Comparison of ENCODE assay signal across 34 cellular contexts in genomic region chr1:43351421-43352350, GRCh38. TPM values are rescaled to one million over a fixed set of nuclear protein-coding genes. Genes with fewer than 3 reads are reported as not detected.
DNase-seq lines count a peak whose midpoint lies in the region; ATAC-seq, FAIRE-seq and TF ChIP-seq lines count a peak whose summit lies in the region.
"Had no signal": no experiment of that assay in that cellular context is flagged by ENCODE, and none has a peak within 500 bp of the region (broad histone marks: within the 10 kb centered on the region; RNA-seq: fewer than 3 reads in every experiment).

No MANE protein-coding gene starts in this region.

- peak; percentile 60 for DNase-seq in cardiac septum (ENCODE audit: low spot score)
- DNase-seq in heart right ventricle, result no peak
- no peak for DNase-seq in K562 (ENCODE audit: extremely low read depth in 1 of 4, low spot score in 3 of 4)
- no peak for DNase-seq in naive thymus-derived CD8-positive, alpha-beta T cell
- DNase-seq in COLO668 (lab: John Stamatoyannopoulos, UW; ENCODE audit: unreplicated experiment), result no peak
- no peak for DNase-seq in hepatic stellate cell (ENCODE audit: low spot score)
- no peak for DNase-seq in ureter (ENCODE audit: low spot score)
- DNase-seq in left cardiac atrium, result no peak
- DNase-seq: activated gamma-delta T cell treated with Interleukin-2 at 50 U/mL for 16 hours; activated T-cell treated with anti-CD3 and anti-CD28 coated beads, Interleukin-2, amount 50 U/mL, for 24 hours; EL; KG1; kidney glomerular epithelial cell; lower lobe of right lung; MG63; NCI-H1105 treated with DMSO at 0.1 percent for 48 hours; NCI-H2029 treated with DMSO at 0.1 percent for 48 hours; NCI-H226; NCI-H748 treated with DMSO at 0.1 percent for 48 hours; RPMI8226; stimulated activated CD4-positive, alpha-beta T cell treated with anti-CD3 and anti-CD28 coated beads, Interleukin-12 subunit alpha, Interleukin-12 subunit beta, amount 100 ng/mL, for 4 hours; stimulated activated CD4-positive, alpha-beta T cell treated with anti-CD3 and anti-CD28 coated beads, Interleukin-4, amount 100 ng/mL, for 24 hours; stimulated activated naive CD4-positive, alpha-beta T cell had no signal

- H3K4me3 ChIP-seq in heart right ventricle, result no peak overlapping the region
- H3K4me3 ChIP-seq in K562, result no peak overlapping the region
- H3K4me3 ChIP-seq: GM12878, lower lobe of right lung, MG63, neural progenitor cell, SK-N-MC, thoracic aorta had no signal

- peak overlapping the region in 1 of 2 experiments; percentile 46; a peak in 1 of 4 replicates for H3K9ac ChIP-seq in K562 (ENCODE audit: insufficient read depth in 1 of 2, low read depth in 2 of 2, low read length in 2 of 2)
- H3K9ac ChIP-seq: neural progenitor cell had no signal

- peak overlapping the region; percentile 32; the same call in 1 of the 2 replicates for H2AFZ ChIP-seq in K562 (ENCODE audit: low read depth, low read length)
- H2AFZ ChIP-seq: neural progenitor cell had no signal

- intact Hi-C loops in cardiac septum (cut with DNase I), result no loop called here
- intact Hi-C loops in heart right ventricle (cut with DNase I), result no loop called here
- intact Hi-C loops in K562 (cut with micrococcal nuclease), result no loop called here
- intact Hi-C loops in left cardiac atrium (cut with DNase I), result no loop called here

- no peak for TF ChIP-seq RAD21 in K562 (CRISPR knock-in tag; conservative IDR thresholded peaks at IDR 0.05 in 1 of 2, IDR thresholded peaks at IDR 0.05 in 1 of 2)

- H3K4me1 ChIP-seq in heart right ventricle (peaks cover 0 to 31% (median 8%) of the 10 kb centered on the region in 9 donors), K562 (replicated peaks in 1 of 2; ENCODE audit: control insufficient read depth in 2 of 2, insufficient read depth in 2 of 2, low read length in 2 of 2) (peaks cover 0 to 13% of the 10 kb centered on the region in 2 experiments; a peak in 3 of 5 replicates)

- TF ChIP-seq CTCF in heart right ventricle (IDR thresholded peaks at IDR 0.05), result no peak
- TF ChIP-seq CTCF in K562 (IDR thresholded peaks at IDR 0.05 in 2 of 3, conservative IDR thresholded peaks at IDR 0.05 in 1 of 3; ENCODE audit: insufficient read depth in 2 of 3, low read depth in 1 of 3, low read length in 3 of 3), result no peak

- BruUV-seq in K562 (replicated peaks; lab: Mats Ljungman, UMichigan), result no TSS peak

- no peaks in the 10 kb centered on the region for H4K20me1 ChIP-seq in K562 (replicated peaks; ENCODE audit: control insufficient read depth, insufficient read depth, low read length)

- no peak for TF ChIP-seq EP300 in K562 (IDR thresholded peaks at IDR 0.05; ENCODE audit: low read length)

- H3K9me1 ChIP-seq in K562 (ENCODE audit: control insufficient read depth, insufficient read depth, low read length), result no peaks in the 10 kb centered on the region

- H3K4me3 Mint-ChIP-seq in naive thymus-derived CD8-positive, alpha-beta T cell, result no peak overlapping the region
- H3K4me3 Mint-ChIP-seq: activated T-cell treated with anti-CD3 and anti-CD28 coated beads, Interleukin-2, amount 50 U/mL, for 24 hours; neural progenitor cell had no signal

- H3K27ac ChIP-seq in heart right ventricle (no peak overlapping the region), K562 (ENCODE audit: extremely low read depth, low read depth, low read length) (no peak overlapping the region)
- H3K27ac ChIP-seq: lower lobe of right lung, neural progenitor cell, SK-N-MC, thoracic aorta had no signal

- H3K79me2 ChIP-seq in K562 (ENCODE audit: control insufficient read depth, insufficient read depth, low read length), result no peaks in the 10 kb centered on the region

- no peak for TF ChIP-seq POLR2A in K562 (conservative IDR thresholded peaks at IDR 0.05)

- H3K36me3 Mint-ChIP-seq in naive thymus-derived CD8-positive, alpha-beta T cell, result no peaks in the 10 kb centered on the region
- H3K36me3 Mint-ChIP-seq: neural progenitor cell had no signal

- H3K4me2 ChIP-seq in K562 (ENCODE audit: insufficient read depth, low read length), result no peak overlapping the region
- H3K4me2 ChIP-seq: neural progenitor cell had no signal

- peaks cover 6 to 15% (median 11%) of the 10 kb centered on the region in 4 donors for H3K4me1 Mint-ChIP-seq in naive thymus-derived CD8-positive, alpha-beta T cell

- CTCF ChIA-PET in K562 (lab: Yijun Ruan, JAX; ENCODE audit: low intra/inter-chr PET ratio), result no interaction called here

- ATAC-seq in heart right ventricle, result no peak
- peak; percentile 54 for ATAC-seq in K562
- ATAC-seq in naive thymus-derived CD8-positive, alpha-beta T cell, result no peak
- no peak for ATAC-seq in left cardiac atrium
- ATAC-seq: GM12878, lower lobe of right lung, sciatic nerve had no signal

- WGBS in heart right ventricle, 2 donors, result 89 to 90% methylated on average over 10 of the region's 10 CpGs
- WGBS in K562 (ENCODE audit: insufficient coverage, low coverage, missing lambda C conversion rate), result 34% methylated on average over 10 of the region's 10 CpGs

- H3K9me3 Mint-ChIP-seq in naive thymus-derived CD8-positive, alpha-beta T cell, result no peaks in the 10 kb centered on the region
- H3K9me3 Mint-ChIP-seq: activated T-cell treated with anti-CD3 and anti-CD28 coated beads, Interleukin-2, amount 50 U/mL, for 24 hours; neural progenitor cell had no signal

- in situ Hi-C loops in K562 (cut with MboI), result no loop called here

- H3K36me3 ChIP-seq in heart right ventricle (no peaks in the 10 kb centered on the region), K562 (ENCODE audit: control insufficient read depth, insufficient read depth, low read length) (no peaks in the 10 kb centered on the region)
- H3K36me3 ChIP-seq: lower lobe of right lung, MG63, neural progenitor cell, thoracic aorta had no signal

- POLR2A ChIA-PET in K562 (lab: Yijun Ruan, JAX), result interaction anchor here (1.0 to 1.2 kb wide), 2 partner anchors 9 to 12 kb away, joined by 4 read pairs; no protein-coding TSS in a partner anchor
- POLR2A ChIA-PET in naive thymus-derived CD8-positive, alpha-beta T cell (lab: Charles Lee), result interaction anchor here (1.8 kb wide), 1 partner anchor 15 kb away, joined by 4 read pairs; no protein-coding TSS in a partner anchor

- H3K27ac Mint-ChIP-seq in naive thymus-derived CD8-positive, alpha-beta T cell, result peak overlapping the region in 6 of 10 donors; percentile 21 to 98 (median 77)
- H3K27ac Mint-ChIP-seq: activated T-cell treated with anti-CD3 and anti-CD28 coated beads, Interleukin-2, amount 50 U/mL, for 24 hours had no signal

- FAIRE-seq in K562 (lab: Jason Lieb, UNC), result no peak
- FAIRE-seq: GM12878 had no signal

- H3K9me3 ChIP-seq in heart right ventricle, result no peaks in the 10 kb centered on the region
- no peaks in the 10 kb centered on the region for H3K9me3 ChIP-seq in K562 (replicated peaks; ENCODE audit: control insufficient read depth, insufficient read depth, low read depth, low read length)
- H3K9me3 ChIP-seq: lower lobe of right lung, MG63, thoracic aorta had no signal

- H3K27me3 ChIP-seq in heart right ventricle, result no peaks in the 10 kb centered on the region
- no peaks in the 10 kb centered on the region for H3K27me3 ChIP-seq in K562 (ENCODE audit: control insufficient read depth in 2 of 2, insufficient read depth in 2 of 2, low read length in 2 of 2)
- H3K27me3 ChIP-seq: MG63 had no signal

- H3K27me3 Mint-ChIP-seq in naive thymus-derived CD8-positive, alpha-beta T cell, result no peaks in the 10 kb centered on the region
- H3K27me3 Mint-ChIP-seq: activated T-cell treated with anti-CD3 and anti-CD28 coated beads, Interleukin-2, amount 50 U/mL, for 24 hours had no signal

RNA-seq across cellular contexts. Expression of gene CDC20, which starts 7.1 kb away (rescaled TPM):
- total RNA-seq in cardiac septum, result 0.78 TPM
- total RNA-seq in heart right ventricle, result 1 to 10 TPM in 6 of 10 donors, under 1 TPM in 4; 0.15 to 9.6 (median 1.5) TPM
- polyA plus RNA-seq in heart right ventricle, result 1 to 10 TPM in 1 of 2 donors, under 1 TPM in 1; 0.49 to 1.2 TPM
- 81.3 and 180 TPM in 2 replicates for total RNA-seq in K562 (2011; cell fraction: chromatin; rRNA removed; ENCODE audit: low replicate concordance)
- total RNA-seq in K562 (2011; cell fraction: nucleolus; rRNA removed), result 147 and 157 TPM in 2 replicates
- total RNA-seq in K562 (2011; cell fraction: nucleoplasm; rRNA removed), result 103 and 116 TPM in 2 replicates
- 183 and 244 TPM in 2 replicates for total RNA-seq in K562 (2014; rRNA removed)
- total RNA-seq in K562 (2014; rRNA removed; fragmentation: Illumina TruSeq; extraction: Trizol), result 94.5 and 106 TPM in 2 replicates
- 121 and 131 TPM in 2 replicates for total RNA-seq in K562 (2015; rRNA removed; fragmentation: Illumina TruSeq; extraction: Trizol)
- 212 and 224 TPM in 2 replicates for total RNA-seq in K562 (2021)
- 92.8 and 173 TPM in 2 replicates for polyA plus RNA-seq in K562 (2011; rRNA removed)
- polyA plus RNA-seq in K562 (2011; cell fraction: cytosol; rRNA removed), result 185 and 280 TPM in 2 replicates
- 254 and 290 TPM in 2 replicates for polyA plus RNA-seq in K562 (2011; cell fraction: nucleus; rRNA removed)
- 207 and 277 TPM in 2 replicates for polyA plus RNA-seq in K562 (2012)
- polyA plus RNA-seq in K562 (2014; fragmentation: Illumina TruSeq; extraction: Trizol), result 178 and 197 TPM in 2 replicates
- polyA plus RNA-seq in K562 (2014; fragmentation: Nextera tagmentation; extraction: Ambion mirVana), result 10 to 100 TPM; 45.2 to 70.6 TPM
- polyA plus RNA-seq in K562 (2014; rRNA removed), result 141 and 146 TPM in 2 replicates
- polyA minus RNA-seq in K562 (2011; rRNA and poly(A)+ RNA removed), result 115 and 154 TPM in 2 replicates
- polyA minus RNA-seq in K562 (2011; cell fraction: cytosol; rRNA and poly(A)+ RNA removed), result 157 and 191 TPM in 2 replicates
- polyA minus RNA-seq in K562 (2011; cell fraction: nucleus; rRNA and poly(A)+ RNA removed), result 40.5 and 60.9 TPM in 2 replicates
- under 1 TPM; 0.39 to 0.77 TPM for total RNA-seq in naive thymus-derived CD8-positive, alpha-beta T cell
- under 1 TPM in 1 of 3 donors, not detected in 2; 0.59 TPM for polyA plus RNA-seq in naive thymus-derived CD8-positive, alpha-beta T cell
- total RNA-seq in ureter, result 2.0 TPM
- total RNA-seq in left cardiac atrium, result 1 to 10 TPM in 1 of 2 donors, under 1 TPM in 1; 0.34 to 1.4 TPM

RNA-seq across cellular contexts. Expression of gene MPL, which starts 14.1 kb away (rescaled TPM):
- total RNA-seq in cardiac septum (1.6 TPM), heart right ventricle (1 to 10 TPM in 1 of 10 donors, under 1 TPM in 9; 0.21 to 1.2 (median 0.42) TPM), K562 (2014; rRNA removed) (not detected in 2 replicates), K562 (2014; rRNA removed; fragmentation: Illumina TruSeq; extraction: Trizol) (not detected in 2 replicates), K562 (2015; rRNA removed; fragmentation: Illumina TruSeq; extraction: Trizol) (not detected in 2 replicates), K562 (2021) (not detected in 2 replicates), ureter (0.55 TPM), left cardiac atrium (under 1 TPM; 0.44 to 0.65 TPM)
- polyA plus RNA-seq in heart right ventricle (under 1 TPM; 0.03 to 0.22 TPM), K562 (2011; rRNA removed) (not detected in 2 replicates), K562 (2014; fragmentation: Illumina TruSeq; extraction: Trizol) (not detected in 2 replicates), K562 (2014; fragmentation: Nextera tagmentation; extraction: Ambion mirVana) (not detected), K562 (2014; rRNA removed) (not detected in 2 replicates)
- not detected in 2 replicates for total RNA-seq in K562 (2011; cell fraction: chromatin; rRNA removed; ENCODE audit: low replicate concordance)
- not detected in 2 replicates for total RNA-seq in K562 (2011; cell fraction: nucleolus; rRNA removed)
- not detected in 2 replicates for total RNA-seq in K562 (2011; cell fraction: nucleoplasm; rRNA removed)
- not detected in 2 replicates for polyA plus RNA-seq in K562 (2011; cell fraction: cytosol; rRNA removed)
- polyA plus RNA-seq in K562 (2011; cell fraction: nucleus; rRNA removed), result not detected in 2 replicates
- not detected in 2 replicates for polyA plus RNA-seq in K562 (2012)
- polyA minus RNA-seq in K562 (2011; rRNA and poly(A)+ RNA removed), result not detected in 2 replicates
- not detected in 2 replicates for polyA minus RNA-seq in K562 (2011; cell fraction: cytosol; rRNA and poly(A)+ RNA removed)
- not detected in 2 replicates for polyA minus RNA-seq in K562 (2011; cell fraction: nucleus; rRNA and poly(A)+ RNA removed)
- total RNA-seq in naive thymus-derived CD8-positive, alpha-beta T cell, result not detected
- polyA plus RNA-seq in naive thymus-derived CD8-positive, alpha-beta T cell, result not detected
- total RNA-seq: A673; activated CD8-positive, alpha-beta memory T cell treated with anti-CD3 and anti-CD28 coated beads for 36 hours; cerebellum; GM12878; HT1080; mucosa of gallbladder; T-helper 1 cell treated with Interleukin-12 subunit alpha and Interleukin-12 subunit beta and Interleukin-4 antibody, amounts not matched to agents 30 ng/mL and 1 ng/mL, for 36 hours; thoracic aorta had no signal
- polyA plus RNA-seq: GM12878 had no signal

RNA-seq across cellular contexts. Expression of gene ELOVL1, which starts 16.1 kb away (rescaled TPM):
- total RNA-seq in cardiac septum, result 37.8 TPM
- 10 to 100 TPM; 18.4 to 49.3 (median 28.3) TPM for total RNA-seq in heart right ventricle
- polyA plus RNA-seq in heart right ventricle, result 10 to 100 TPM; 24.3 to 82.0 TPM
- total RNA-seq in K562 (2011; cell fraction: chromatin; rRNA removed; ENCODE audit: low replicate concordance), result 99.9 and 173 TPM in 2 replicates
- 189 and 197 TPM in 2 replicates for total RNA-seq in K562 (2011; cell fraction: nucleolus; rRNA removed)
- 151 and 160 TPM in 2 replicates for total RNA-seq in K562 (2011; cell fraction: nucleoplasm; rRNA removed)
- 53.4 and 73.1 TPM in 2 replicates for total RNA-seq in K562 (2014; rRNA removed)
- 48.1 and 51.0 TPM in 2 replicates for total RNA-seq in K562 (2014; rRNA removed; fragmentation: Illumina TruSeq; extraction: Trizol)
- total RNA-seq in K562 (2015; rRNA removed; fragmentation: Illumina TruSeq; extraction: Trizol), result 65.3 and 66.6 TPM in 2 replicates
- total RNA-seq in K562 (2021), result 66.8 and 73.2 TPM in 2 replicates
- polyA plus RNA-seq in K562 (2011; rRNA removed), result 157 and 159 TPM in 2 replicates
- 165 and 200 TPM in 2 replicates for polyA plus RNA-seq in K562 (2011; cell fraction: cytosol; rRNA removed)
- polyA plus RNA-seq in K562 (2011; cell fraction: nucleus; rRNA removed), result 181 and 189 TPM in 2 replicates
- polyA plus RNA-seq in K562 (2012), result 78.5 and 117 TPM in 2 replicates
- polyA plus RNA-seq in K562 (2014; fragmentation: Illumina TruSeq; extraction: Trizol), result 108 and 120 TPM in 2 replicates
- polyA plus RNA-seq in K562 (2014; fragmentation: Nextera tagmentation; extraction: Ambion mirVana), result 100 to 1,000 TPM in 1 of 2 experiments, 10 to 100 TPM in 1; 70.3 to 147 TPM
- 74.0 and 82.4 TPM in 2 replicates for polyA plus RNA-seq in K562 (2014; rRNA removed)
- 50.4 and 62.9 TPM in 2 replicates for polyA minus RNA-seq in K562 (2011; rRNA and poly(A)+ RNA removed)
- polyA minus RNA-seq in K562 (2011; cell fraction: cytosol; rRNA and poly(A)+ RNA removed), result 24.4 and 41.4 TPM in 2 replicates
- 19.5 and 32.4 TPM in 2 replicates for polyA minus RNA-seq in K562 (2011; cell fraction: nucleus; rRNA and poly(A)+ RNA removed)
- total RNA-seq in naive thymus-derived CD8-positive, alpha-beta T cell, result 10 to 100 TPM; 30.3 to 30.8 TPM
- polyA plus RNA-seq in naive thymus-derived CD8-positive, alpha-beta T cell, result 10 to 100 TPM; 39.8 to 49.4 (median 45.4) TPM
- total RNA-seq in ureter, result 135 TPM
- 10 to 100 TPM; 35.9 to 49.4 TPM for total RNA-seq in left cardiac atrium

RNA-seq across cellular contexts. Expression of gene MED8, which starts 37.9 kb away (rescaled TPM):
- 17.9 TPM for total RNA-seq in cardiac septum
- 10 to 100 TPM; 10.5 to 22.5 (median 13.9) TPM for total RNA-seq in heart right ventricle
- polyA plus RNA-seq in heart right ventricle, result 10 to 100 TPM; 11.8 to 32.4 TPM
- 84.8 and 86.1 TPM in 2 replicates for total RNA-seq in K562 (2011; cell fraction: chromatin; rRNA removed; ENCODE audit: low replicate concordance)
- 36.7 and 38.5 TPM in 2 replicates for total RNA-seq in K562 (2011; cell fraction: nucleolus; rRNA removed)
- 68.3 and 88.3 TPM in 2 replicates for total RNA-seq in K562 (2011; cell fraction: nucleoplasm; rRNA removed)
- 51.5 and 51.7 TPM in 2 replicates for total RNA-seq in K562 (2014; rRNA removed)
- total RNA-seq in K562 (2014; rRNA removed; fragmentation: Illumina TruSeq; extraction: Trizol), result 52.7 and 56.4 TPM in 2 replicates
- total RNA-seq in K562 (2015; rRNA removed; fragmentation: Illumina TruSeq; extraction: Trizol), result 51.7 and 52.1 TPM in 2 replicates
- total RNA-seq in K562 (2021), result 57.7 and 60.7 TPM in 2 replicates
- 23.0 and 30.9 TPM in 2 replicates for polyA plus RNA-seq in K562 (2011; rRNA removed)
- polyA plus RNA-seq in K562 (2011; cell fraction: cytosol; rRNA removed), result 19.9 and 32.8 TPM in 2 replicates
- polyA plus RNA-seq in K562 (2011; cell fraction: nucleus; rRNA removed), result 44.6 and 77.2 TPM in 2 replicates
- polyA plus RNA-seq in K562 (2012), result 57.3 and 73.4 TPM in 2 replicates
- polyA plus RNA-seq in K562 (2014; fragmentation: Illumina TruSeq; extraction: Trizol), result 55.3 and 60.3 TPM in 2 replicates
- polyA plus RNA-seq in K562 (2014; fragmentation: Nextera tagmentation; extraction: Ambion mirVana), result 100 to 1,000 TPM; 104 to 120 TPM
- polyA plus RNA-seq in K562 (2014; rRNA removed), result 32.3 and 37.6 TPM in 2 replicates
- polyA minus RNA-seq in K562 (2011; rRNA and poly(A)+ RNA removed), result 25.5 and 32.5 TPM in 2 replicates
- polyA minus RNA-seq in K562 (2011; cell fraction: cytosol; rRNA and poly(A)+ RNA removed), result 13.7 and 19.7 TPM in 2 replicates
- 20.7 and 50.4 TPM in 2 replicates for polyA minus RNA-seq in K562 (2011; cell fraction: nucleus; rRNA and poly(A)+ RNA removed)
- 10 to 100 TPM; 28.5 to 29.8 TPM for total RNA-seq in naive thymus-derived CD8-positive, alpha-beta T cell
- polyA plus RNA-seq in naive thymus-derived CD8-positive, alpha-beta T cell, result 10 to 100 TPM; 16.8 to 34.7 (median 30.6) TPM
- total RNA-seq in ureter, result 30.0 TPM
- 10 to 100 TPM; 19.1 to 27.4 TPM for total RNA-seq in left cardiac atrium

RNA-seq across cellular contexts. Expression of gene SZT2, which starts 38.0 kb away (rescaled TPM):
- total RNA-seq in cardiac septum (35.7 TPM), heart right ventricle (10 to 100 TPM; 20.5 to 38.3 (median 26.0) TPM), K562 (2014; rRNA removed) (9.2 and 11.5 TPM in 2 replicates), K562 (2014; rRNA removed; fragmentation: Illumina TruSeq; extraction: Trizol) (12.8 and 14.5 TPM in 2 replicates), K562 (2015; rRNA removed; fragmentation: Illumina TruSeq; extraction: Trizol) (14.4 and 15.8 TPM in 2 replicates), K562 (2021) (27.0 and 31.0 TPM in 2 replicates), ureter (105 TPM), left cardiac atrium (10 to 100 TPM; 26.3 to 30.5 TPM)
- polyA plus RNA-seq in heart right ventricle (10 to 100 TPM in 1 of 2 donors, 1 to 10 TPM in 1; 8.6 to 44.0 TPM), K562 (2011; rRNA removed) (9.1 and 14.4 TPM in 2 replicates), K562 (2014; fragmentation: Illumina TruSeq; extraction: Trizol) (14.7 and 15.1 TPM in 2 replicates), K562 (2014; fragmentation: Nextera tagmentation; extraction: Ambion mirVana) (1 to 10 TPM in 1 of 2 experiments, under 1 TPM in 1; 0.88 to 1.3 TPM), K562 (2014; rRNA removed) (16.7 and 18.4 TPM in 2 replicates)
- total RNA-seq in K562 (2011; cell fraction: chromatin; rRNA removed; ENCODE audit: low replicate concordance), result 328 and 537 TPM in 2 replicates
- total RNA-seq in K562 (2011; cell fraction: nucleolus; rRNA removed), result 162 and 172 TPM in 2 replicates
- total RNA-seq in K562 (2011; cell fraction: nucleoplasm; rRNA removed), result 193 and 226 TPM in 2 replicates
- 5.5 and 7.0 TPM in 2 replicates for polyA plus RNA-seq in K562 (2011; cell fraction: cytosol; rRNA removed)
- 89.3 and 112 TPM in 2 replicates for polyA plus RNA-seq in K562 (2011; cell fraction: nucleus; rRNA removed)
- polyA plus RNA-seq in K562 (2012), result 12.1 and 24.7 TPM in 2 replicates
- 54.3 and 67.1 TPM in 2 replicates for polyA minus RNA-seq in K562 (2011; rRNA and poly(A)+ RNA removed)
- 8.7 and 15.7 TPM in 2 replicates for polyA minus RNA-seq in K562 (2011; cell fraction: cytosol; rRNA and poly(A)+ RNA removed)
- polyA minus RNA-seq in K562 (2011; cell fraction: nucleus; rRNA and poly(A)+ RNA removed), result 52.0 and 88.4 TPM in 2 replicates
- 100 to 1,000 TPM; 133 to 138 TPM for total RNA-seq in naive thymus-derived CD8-positive, alpha-beta T cell
- 1 to 10 TPM; 2.1 to 7.9 (median 4.9) TPM for polyA plus RNA-seq in naive thymus-derived CD8-positive, alpha-beta T cell

Comparison
In these comparisons a context has a peak if more than half of its experiments do, and no peak if none do; other contexts are left out.
1. RNA of gene CDC20, which starts 7.1 kb away (total RNA-seq): 81.3 to 244 TPM in K562; 2.0 TPM in ureter (single experiment), 0.15 to 9.6 TPM in heart right ventricle, 0.34 to 1.4 TPM in left cardiac atrium, 0.78 TPM in cardiac septum (single experiment) and 0.39 to 0.77 TPM in naive thymus-derived CD8-positive, alpha-beta T cell; every median in the first group is over 4 times any median in the second.